In genomic region chr16:19926449-19927390, GRCh38 we compare ENCODE assay signal across 1 cellular context.
TF ChIP-seq lines count a peak whose summit lies in the region.

No MANE protein-coding gene starts in this region.

TF ChIP-seq in HepG2, 621 proteins besides CTCF, POLR2A, EP300 and RAD21 (continued from another document and continues in another):
- TF ChIP-seq, protein P1, sequence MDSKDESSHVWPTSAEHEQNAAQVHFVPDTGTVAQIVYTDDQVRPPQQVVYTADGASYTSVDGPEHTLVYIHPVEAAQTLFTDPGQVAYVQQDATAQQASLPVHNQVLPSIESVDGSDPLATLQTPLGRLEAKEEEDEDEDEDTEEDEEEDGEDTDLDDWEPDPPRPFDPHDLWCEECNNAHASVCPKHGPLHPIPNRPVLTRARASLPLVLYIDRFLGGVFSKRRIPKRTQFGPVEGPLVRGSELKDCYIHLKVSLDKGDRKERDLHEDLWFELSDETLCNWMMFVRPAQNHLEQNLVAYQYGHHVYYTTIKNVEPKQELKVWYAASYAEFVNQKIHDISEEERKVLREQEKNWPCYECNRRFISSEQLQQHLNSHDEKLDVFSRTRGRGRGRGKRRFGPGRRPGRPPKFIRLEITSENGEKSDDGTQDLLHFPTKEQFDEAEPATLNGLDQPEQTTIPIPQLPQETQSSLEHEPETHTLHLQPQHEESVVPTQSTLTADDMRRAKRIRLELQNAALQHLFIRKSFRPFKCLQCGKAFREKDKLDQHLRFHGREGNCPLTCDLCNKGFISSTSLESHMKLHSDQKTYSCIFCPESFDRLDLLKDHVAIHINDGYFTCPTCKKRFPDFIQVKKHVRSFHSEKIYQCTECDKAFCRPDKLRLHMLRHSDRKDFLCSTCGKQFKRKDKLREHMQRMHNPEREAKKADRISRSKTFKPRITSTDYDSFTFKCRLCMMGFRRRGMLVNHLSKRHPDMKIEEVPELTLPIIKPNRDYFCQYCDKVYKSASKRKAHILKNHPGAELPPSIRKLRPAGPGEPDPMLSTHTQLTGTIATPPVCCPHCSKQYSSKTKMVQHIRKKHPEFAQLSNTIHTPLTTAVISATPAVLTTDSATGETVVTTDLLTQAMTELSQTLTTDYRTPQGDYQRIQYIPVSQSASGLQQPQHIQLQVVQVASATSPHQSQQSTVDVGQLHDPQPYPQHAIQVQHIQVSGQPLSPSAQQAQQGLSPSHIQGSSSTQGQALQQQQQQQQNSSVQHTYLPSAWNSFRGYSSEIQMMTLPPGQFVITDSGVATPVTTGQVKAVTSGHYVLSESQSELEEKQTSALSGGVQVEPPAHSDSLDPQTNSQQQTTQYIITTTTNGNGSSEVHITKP (CRISPR knock-in tag; IDR thresholded peaks at IDR 0.05; ENCODE audit: low read depth): no peak
- TF ChIP-seq ZMYM4 (CRISPR knock-in tag; IDR thresholded peaks at IDR 0.05) (peak; percentile 61), ZNF672 (CRISPR knock-in tag; IDR thresholded peaks at IDR 0.05) (no peak), JDP2 (CRISPR knock-in tag; IDR thresholded peaks at IDR 0.05; ENCODE audit: borderline replicate concordance) (no peak; the same call in 1 of the 2 replicates), FUBP1 (CRISPR knock-in tag; IDR thresholded peaks at IDR 0.05; ENCODE audit: borderline replicate concordance) (no peak), ASH2L (IDR thresholded peaks at IDR 0.05; ENCODE audit: insufficient read length, low read depth, low read length) (no peak), ZNF598 (CRISPR knock-in tag; IDR thresholded peaks at IDR 0.05; ENCODE audit: borderline replicate concordance) (no peak), TRIM24 (CRISPR knock-in tag; IDR thresholded peaks at IDR 0.05) (peak; percentile 84; the same call in 1 of the 2 replicates), GTF3A (CRISPR knock-in tag; conservative IDR thresholded peaks at IDR 0.05) (no peak), ZNF607 (CRISPR knock-in tag; IDR thresholded peaks at IDR 0.05; ENCODE audit: borderline replicate concordance) (0 out of 2 replicates have a peak, but pooled peaks have one; percentile 8), MIER3 (CRISPR knock-in tag; IDR thresholded peaks at IDR 0.05; ENCODE audit: borderline replicate concordance) (peak; percentile 65; the same call in 1 of the 2 replicates), KLF6 (CRISPR knock-in tag; IDR thresholded peaks at IDR 0.05) (peak; percentile 48; the same call in 1 of the 2 replicates), ZNF644 (CRISPR knock-in tag; IDR thresholded peaks at IDR 0.05; ENCODE audit: low read depth) (peak; percentile 92), ATF7-NPFF (CRISPR knock-in tag; IDR thresholded peaks at IDR 0.05; ENCODE audit: low read depth) (no peak), ZFP36 (IDR thresholded peaks at IDR 0.05; ENCODE audit: borderline replicate concordance, low read depth, low read length, partially characterized antibody) (no peak), PAWR (CRISPR knock-in tag; IDR thresholded peaks at IDR 0.05; ENCODE audit: borderline replicate concordance) (no peak), ZNF788 (CRISPR knock-in tag; IDR thresholded peaks at IDR 0.05; ENCODE audit: borderline replicate concordance) (no peak), STAG1 (CRISPR knock-in tag; IDR thresholded peaks at IDR 0.05) (no peak), SOX13 (IDR thresholded peaks at IDR 0.05) (peak; percentile 57), SOX13 (CRISPR knock-in tag; conservative IDR thresholded peaks at IDR 0.05 in 1 of 2, IDR thresholded peaks at IDR 0.05 in 1 of 2) (peak in 1 of 2 experiments; percentile 74; a peak in 2 of 4 replicates), TFDP2 (CRISPR knock-in tag; IDR thresholded peaks at IDR 0.05) (0 out of 2 replicates have a peak, but pooled peaks have one; percentile 15), HNRNPK (IDR thresholded peaks at IDR 0.05; ENCODE audit: low read depth, low read length, poor library complexity, severe bottlenecking) (no peak), REST (IDR thresholded peaks at IDR 0.05; ENCODE audit: borderline replicate concordance in 1 of 2, low read depth in 1 of 2, low read length in 2 of 2) (no peak), PAX8 (CRISPR knock-in tag; IDR thresholded peaks at IDR 0.05; ENCODE audit: borderline replicate concordance) (no peak), ZMAT3 (CRISPR knock-in tag; conservative IDR thresholded peaks at IDR 0.05) (no peak), ZNF207 (IDR thresholded peaks at IDR 0.05; ENCODE audit: borderline replicate concordance) (no peak), ZSCAN29 (CRISPR knock-in tag; conservative IDR thresholded peaks at IDR 0.05) (no peak), HNRNPL (IDR thresholded peaks at IDR 0.05; ENCODE audit: low read depth, low read length) (no peak), HHEX (CRISPR knock-in tag; IDR thresholded peaks at IDR 0.05) (no peak), HNRNPLL (IDR thresholded peaks at IDR 0.05; ENCODE audit: low read depth, low read length, poor library complexity, severe bottlenecking) (no peak), ZNF841 (CRISPR knock-in tag; IDR thresholded peaks at IDR 0.05; ENCODE audit: borderline replicate concordance) (no peak), CEBPB (IDR thresholded peaks at IDR 0.05; ENCODE audit: borderline replicate concordance, low read depth, low read length) (no peak), ZNF350 (CRISPR knock-in tag; IDR thresholded peaks at IDR 0.05; ENCODE audit: borderline replicate concordance, low read depth) (no peak), RFX3 (CRISPR knock-in tag; IDR thresholded peaks at IDR 0.05) (no peak), ZNF878 (CRISPR knock-in tag; IDR thresholded peaks at IDR 0.05) (no peak), TARDBP (CRISPR knock-in tag; IDR thresholded peaks at IDR 0.05) (peak; percentile 33; the same call in 1 of the 2 replicates), PBX3 (CRISPR knock-in tag; IDR thresholded peaks at IDR 0.05; ENCODE audit: borderline replicate concordance) (no peak), MAZ (IDR thresholded peaks at IDR 0.05; ENCODE audit: borderline replicate concordance, low read depth, low read length) (no peak), MAZ (CRISPR knock-in tag; IDR thresholded peaks at IDR 0.05; ENCODE audit: low read depth) (no peak), ZNF30 (CRISPR knock-in tag; IDR thresholded peaks at IDR 0.05) (no peak), ZNF530 (CRISPR knock-in tag; IDR thresholded peaks at IDR 0.05; ENCODE audit: low read depth) (no peak), ZNF629 (CRISPR knock-in tag; conservative IDR thresholded peaks at IDR 0.05) (peak; percentile 70)
- TF ChIP-seq, protein P2, sequence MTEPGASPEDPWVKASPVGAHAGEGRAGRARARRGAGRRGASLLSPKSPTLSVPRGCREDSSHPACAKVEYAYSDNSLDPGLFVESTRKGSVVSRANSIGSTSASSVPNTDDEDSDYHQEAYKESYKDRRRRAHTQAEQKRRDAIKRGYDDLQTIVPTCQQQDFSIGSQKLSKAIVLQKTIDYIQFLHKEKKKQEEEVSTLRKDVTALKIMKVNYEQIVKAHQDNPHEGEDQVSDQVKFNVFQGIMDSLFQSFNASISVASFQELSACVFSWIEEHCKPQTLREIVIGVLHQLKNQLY (CRISPR knock-in tag; IDR thresholded peaks at IDR 0.05): peak; percentile 80; the same call in 1 of the 2 replicates
- TF ChIP-seq, protein P3, sequence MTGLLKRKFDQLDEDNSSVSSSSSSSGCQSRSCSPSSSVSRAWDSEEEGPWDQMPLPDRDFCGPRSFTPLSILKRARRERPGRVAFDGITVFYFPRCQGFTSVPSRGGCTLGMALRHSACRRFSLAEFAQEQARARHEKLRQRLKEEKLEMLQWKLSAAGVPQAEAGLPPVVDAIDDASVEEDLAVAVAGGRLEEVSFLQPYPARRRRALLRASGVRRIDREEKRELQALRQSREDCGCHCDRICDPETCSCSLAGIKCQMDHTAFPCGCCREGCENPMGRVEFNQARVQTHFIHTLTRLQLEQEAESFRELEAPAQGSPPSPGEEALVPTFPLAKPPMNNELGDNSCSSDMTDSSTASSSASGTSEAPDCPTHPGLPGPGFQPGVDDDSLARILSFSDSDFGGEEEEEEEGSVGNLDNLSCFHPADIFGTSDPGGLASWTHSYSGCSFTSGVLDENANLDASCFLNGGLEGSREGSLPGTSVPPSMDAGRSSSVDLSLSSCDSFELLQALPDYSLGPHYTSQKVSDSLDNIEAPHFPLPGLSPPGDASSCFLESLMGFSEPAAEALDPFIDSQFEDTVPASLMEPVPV (CRISPR knock-in tag; IDR thresholded peaks at IDR 0.05): no peak
- TF ChIP-seq, protein P4, sequence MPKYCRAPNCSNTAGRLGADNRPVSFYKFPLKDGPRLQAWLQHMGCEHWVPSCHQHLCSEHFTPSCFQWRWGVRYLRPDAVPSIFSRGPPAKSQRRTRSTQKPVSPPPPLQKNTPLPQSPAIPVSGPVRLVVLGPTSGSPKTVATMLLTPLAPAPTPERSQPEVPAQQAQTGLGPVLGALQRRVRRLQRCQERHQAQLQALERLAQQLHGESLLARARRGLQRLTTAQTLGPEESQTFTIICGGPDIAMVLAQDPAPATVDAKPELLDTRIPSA (CRISPR knock-in tag; IDR thresholded peaks at IDR 0.05; ENCODE audit: borderline replicate concordance): no peak; the same call in 1 of the 2 replicates
